Comparison of ENCODE assay signal across 9 cellular contexts in genomic region chr4:9999956-10000551, GRCh38. TPM values are rescaled to one million over a fixed set of nuclear protein-coding genes. Genes with fewer than 3 reads are reported as not detected.
DNase-seq lines count a peak whose midpoint lies in the region; ATAC-seq and TF ChIP-seq lines count a peak whose summit lies in the region.
"Had no signal": no experiment of that assay in that cellular context is flagged by ENCODE, and none has a peak within 500 bp of the region (broad histone marks: within the 10 kb centered on the region; RNA-seq: fewer than 3 reads in every experiment).

No MANE protein-coding gene starts in this region.

- H3K36me3 ChIP-seq in colonic mucosa, result no peaks in the 10 kb centered on the region
- H3K36me3 ChIP-seq: upper lobe of right lung had no signal

- no peaks in the 10 kb centered on the region for H3K27me3 ChIP-seq in colonic mucosa
- H3K27me3 ChIP-seq: upper lobe of right lung had no signal

- no peaks in the 10 kb centered on the region for H3K27me3 Mint-ChIP-seq in activated T-helper 17 cell treated with anti-CD3 and anti-CD28 coated beads, Interleukin-2, amount 50 U/mL, for 72 hours
- no peaks in the 10 kb centered on the region for H3K27me3 Mint-ChIP-seq in activated T-cell treated with anti-CD3 and anti-CD28 coated beads, Interleukin-2, amount 50 U/mL, for 24 hours

- no peaks in the 10 kb centered on the region for H3K4me1 Mint-ChIP-seq in activated T-helper 17 cell treated with anti-CD3 and anti-CD28 coated beads, Interleukin-2, amount 50 U/mL, for 72 hours
- H3K4me1 Mint-ChIP-seq in activated T-cell treated with anti-CD3 and anti-CD28 coated beads, Interleukin-2, amount 50 U/mL, for 24 hours (ENCODE audit: low read depth), result peaks cover 23% of the 10 kb centered on the region

- H3K4me3 ChIP-seq in GM12865 (ENCODE audit: low read depth, low read length), result peak overlapping the region; percentile 7
- no peak overlapping the region for H3K4me3 ChIP-seq in colonic mucosa
- H3K4me3 ChIP-seq: upper lobe of right lung had no signal

- H3K9ac ChIP-seq in colonic mucosa (ENCODE audit: low read depth in 2 of 2, low read length in 2 of 2), result no peak overlapping the region

- intact Hi-C loops in colonic mucosa (cut with DNase I), result no loop called here

- H3K36me3 Mint-ChIP-seq in activated T-helper 17 cell treated with anti-CD3 and anti-CD28 coated beads, Interleukin-2, amount 50 U/mL, for 72 hours (ENCODE audit: low read depth), result no peaks in the 10 kb centered on the region
- H3K36me3 Mint-ChIP-seq in activated T-cell treated with anti-CD3 and anti-CD28 coated beads, Interleukin-2, amount 50 U/mL, for 24 hours (ENCODE audit: low read depth), result no peaks in the 10 kb centered on the region

- TF ChIP-seq CTCF in GM12865 (IDR thresholded peaks at IDR 0.05; ENCODE audit: insufficient read depth, low read depth, low read length, missing control alignments) (no peak), colonic mucosa (IDR thresholded peaks at IDR 0.05) (no peak)

- H3K4me1 ChIP-seq in colonic mucosa, result peaks cover 8% of the 10 kb centered on the region

- ATAC-seq in GM19351 (IDR thresholded peaks at IDR 0.05; ENCODE audit: unreplicated experiment), result peak; percentile 54
- ATAC-seq in HG03039 (IDR thresholded peaks at IDR 0.05; ENCODE audit: unreplicated experiment), result peak; percentile 48
- ATAC-seq in activated T-helper 17 cell treated with anti-CD3 and anti-CD28 coated beads, Interleukin-2, amount 50 U/mL, for 72 hours (replicated peaks), result peak; percentile 68
- ATAC-seq: upper lobe of right lung had no signal

- no peak overlapping the region for H3K27ac ChIP-seq in colonic mucosa
- H3K27ac ChIP-seq: upper lobe of right lung had no signal

- peak overlapping the region; percentile 15 for H3K27ac Mint-ChIP-seq in activated T-helper 17 cell treated with anti-CD3 and anti-CD28 coated beads, Interleukin-2, amount 50 U/mL, for 72 hours
- H3K27ac Mint-ChIP-seq in activated T-cell treated with anti-CD3 and anti-CD28 coated beads, Interleukin-2, amount 50 U/mL, for 24 hours, result no peak overlapping the region

- H3K9me3 ChIP-seq in colonic mucosa, result no peaks in the 10 kb centered on the region
- H3K9me3 ChIP-seq: upper lobe of right lung had no signal

- DNase-seq in GM12865 (ENCODE audit: low read depth) (peak; percentile 62), NCI-H748 (lab: John Stamatoyannopoulos, UW; ENCODE audit: unreplicated experiment) (no peak), colonic mucosa (no peak)
- DNase-seq in NK-92 treated with Interleukin-12 subunit alpha and Interleukin-12 subunit beta, amount 100 ng/mL, for 24 hours (lab: John Stamatoyannopoulos, UW), result no peak
- no peak for DNase-seq in activated T-cell treated with anti-CD3 and anti-CD28 coated beads, Interleukin-2, amount 50 U/mL, for 24 hours
- DNase-seq: upper lobe of right lung had no signal

- no peak overlapping the region for H3K4me3 Mint-ChIP-seq in activated T-helper 17 cell treated with anti-CD3 and anti-CD28 coated beads, Interleukin-2, amount 50 U/mL, for 72 hours
- H3K4me3 Mint-ChIP-seq in activated T-cell treated with anti-CD3 and anti-CD28 coated beads, Interleukin-2, amount 50 U/mL, for 24 hours, result no peak overlapping the region

- H3K9me3 Mint-ChIP-seq in activated T-helper 17 cell treated with anti-CD3 and anti-CD28 coated beads, Interleukin-2, amount 50 U/mL, for 72 hours, result no peaks in the 10 kb centered on the region
- no peaks in the 10 kb centered on the region for H3K9me3 Mint-ChIP-seq in activated T-cell treated with anti-CD3 and anti-CD28 coated beads, Interleukin-2, amount 50 U/mL, for 24 hours

RNA-seq across cellular contexts. Expression of gene SLC2A9, which starts 21.2 kb away (rescaled TPM):
- 1 to 10 TPM; 1.1 to 1.8 TPM for total RNA-seq in activated T-helper 17 cell treated with anti-CD3 and anti-CD28 coated beads, Interleukin-2, amount 50 U/mL, for 72 hours
- total RNA-seq in colonic mucosa, result 1 to 10 TPM; 4.3 to 6.8 TPM
